ENCODE assay signal across 1 cellular context in genomic region chr19:47518139-47518538, GRCh38.
TF ChIP-seq lines count a peak whose summit lies in the region.

No MANE protein-coding gene starts in this region.

TF ChIP-seq in HepG2, 621 proteins besides CTCF, POLR2A, EP300 and RAD21:
- TF ChIP-seq GFI1 (CRISPR knock-in tag; IDR thresholded peaks at IDR 0.05; ENCODE audit: borderline replicate concordance) (no peak), MED1 (CRISPR knock-in tag; IDR thresholded peaks at IDR 0.05) (no peak), MXI1 (IDR thresholded peaks at IDR 0.05; ENCODE audit: borderline replicate concordance, low read depth, low read length) (no peak), ZNF501 (CRISPR knock-in tag; IDR thresholded peaks at IDR 0.05) (no peak), GABPA (IDR thresholded peaks at IDR 0.05; ENCODE audit: low read depth, low read length) (no peak), GABPA (CRISPR knock-in tag; IDR thresholded peaks at IDR 0.05; ENCODE audit: low read depth) (no peak)
